13 cellular contexts compared by ENCODE assay signal in genomic region chr22:25350551-25350971, GRCh38.
DNase-seq lines count a peak whose midpoint lies in the region; ATAC-seq, FAIRE-seq and TF ChIP-seq lines count a peak whose summit lies in the region.
"Had no signal": no experiment of that assay in that cellular context is flagged by ENCODE, and none has a peak within 500 bp of the region (broad histone marks: within the 10 kb centered on the region; RNA-seq: fewer than 3 reads in every experiment).

No MANE protein-coding gene starts in this region.

- WGBS in HepG2 (ENCODE audit: low lambda C conversion rate), result 99% methylated on average over 11 of the region's 26 CpGs
- 88 to 92% (median 91%) methylated on average over 21 to 26 of the region's 26 CpGs for WGBS in stomach, 5 donors

- H3K27ac ChIP-seq in GM23338 (ENCODE audit: low read depth) (no peak overlapping the region), RWPE2 (ENCODE audit: poor library complexity, severe bottlenecking) (no peak overlapping the region), HepG2 (ENCODE audit: extremely low read length, insufficient read depth, low read length) (no peak overlapping the region), stomach (no peak overlapping the region)

- H3K36me3 Mint-ChIP-seq in GM23338 (ENCODE audit: low read depth), result peaks cover 78% of the 10 kb centered on the region
- H3K36me3 Mint-ChIP-seq in activated T-helper 2 cell treated with anti-CD3 and anti-CD28 coated beads, Interferon-gamma antibody, Interleukin-2, Interleukin-4, amounts not matched to agents 10 μg/mL and 5 μg/mL and 100 μg/mL, durations not matched to agents 14 hours and 24 hours and 36 hours (ENCODE audit: low read depth), result peaks cover 43% of the 10 kb centered on the region

- TF ChIP-seq RAD21 in HepG2 (CRISPR knock-in tag; IDR thresholded peaks at IDR 0.05), result no peak

- TF ChIP-seq EP300 in HepG2 (IDR thresholded peaks at IDR 0.05; ENCODE audit: low read depth in 2 of 2, low read length in 2 of 2), result no peak
- no peak for TF ChIP-seq EP300 in HepG2 (CRISPR knock-in tag; IDR thresholded peaks at IDR 0.05; ENCODE audit: borderline replicate concordance)
- TF ChIP-seq EP300 in stomach (IDR thresholded peaks at IDR 0.05), result no peak

- no peak overlapping the region for H3K4me3 ChIP-seq in GM23338
- H3K4me3 ChIP-seq in RWPE2 (ENCODE audit: severe bottlenecking), result no peak overlapping the region
- no peak overlapping the region for H3K4me3 ChIP-seq in HepG2 (replicated peaks in 1 of 3; ENCODE audit: insufficient read depth in 1 of 3, low read depth in 2 of 3, low read length in 3 of 3)
- no peak overlapping the region for H3K4me3 ChIP-seq in stomach
- H3K4me3 ChIP-seq: HAP-1 had no signal

- ATAC-seq in GM23338, result peak; percentile 93
- ATAC-seq in RWPE2 (ENCODE audit: low read depth), result no peak
- ATAC-seq in HepG2, result no peak
- ATAC-seq: CD8-positive, alpha-beta T cell had no signal

- in situ Hi-C loops in HepG2 (cut with HindIII; ENCODE audit: extremely low pct_ligation_motif_present, low pct_unique_long_range_greater_than_20kb), result no loop called here

- no peak for TF ChIP-seq POLR2A in HepG2 (IDR thresholded peaks at IDR 0.05; ENCODE audit: insufficient read depth in 1 of 2, low read depth in 2 of 2, low read length in 2 of 2)
- no peak for TF ChIP-seq POLR2A in stomach (IDR thresholded peaks at IDR 0.05)

- H3K79me2 ChIP-seq in GM23338 (replicated peaks; ENCODE audit: insufficient read depth) (no peaks in the 10 kb centered on the region), HepG2 (ENCODE audit: insufficient read depth, low read length) (no peaks in the 10 kb centered on the region)

- H3K4me1 ChIP-seq in GM23338 (ENCODE audit: insufficient read depth) (no peaks in the 10 kb centered on the region), RWPE2 (ENCODE audit: insufficient read depth, poor library complexity, severe bottlenecking) (no peaks in the 10 kb centered on the region), HepG2 (ENCODE audit: insufficient read depth, low read length) (no peaks in the 10 kb centered on the region), stomach (no peaks in the 10 kb centered on the region)
- H3K4me1 ChIP-seq: HAP-1 had no signal

- no peaks in the 10 kb centered on the region for H3K9me2 ChIP-seq in GM23338 (ENCODE audit: insufficient read depth)

- H3K27ac Mint-ChIP-seq in GM23338, result no peak overlapping the region
- no peak overlapping the region for H3K27ac Mint-ChIP-seq in activated T-helper 2 cell treated with anti-CD3 and anti-CD28 coated beads, Interferon-gamma antibody, Interleukin-2, Interleukin-4, amounts not matched to agents 10 μg/mL and 5 μg/mL and 100 μg/mL, durations not matched to agents 14 hours and 24 hours and 36 hours
- H3K27ac Mint-ChIP-seq: CD8-positive, alpha-beta T cell had no signal

- no TSS peak for BruUV-seq in HepG2 (replicated peaks; lab: Mats Ljungman, UMichigan)

- peak; percentile 56 to 73 for TF ChIP-seq CTCF in GM23338 (conservative IDR thresholded peaks at IDR 0.05; ENCODE audit: low read depth in 2 of 2)
- TF ChIP-seq CTCF in RWPE2 (IDR thresholded peaks at IDR 0.05; ENCODE audit: poor library complexity, severe bottlenecking), result no peak
- TF ChIP-seq CTCF in HepG2 (CRISPR knock-in tag; IDR thresholded peaks at IDR 0.05), result no peak
- no peak for TF ChIP-seq CTCF in stomach (IDR thresholded peaks at IDR 0.05)

- H3K27me3 ChIP-seq in GM23338 (ENCODE audit: insufficient read depth) (no peaks in the 10 kb centered on the region), RWPE2 (ENCODE audit: insufficient read depth, poor library complexity, severe bottlenecking) (no peaks in the 10 kb centered on the region), HepG2 (ENCODE audit: control insufficient read depth in 1 of 2, insufficient read depth in 2 of 2, low read length in 2 of 2) (no peaks in the 10 kb centered on the region), stomach (no peaks in the 10 kb centered on the region)

- H3K4me1 Mint-ChIP-seq in GM23338, result no peaks in the 10 kb centered on the region
- H3K4me1 Mint-ChIP-seq in activated T-helper 2 cell treated with anti-CD3 and anti-CD28 coated beads, Interferon-gamma antibody, Interleukin-2, Interleukin-4, amounts not matched to agents 10 μg/mL and 5 μg/mL and 100 μg/mL, durations not matched to agents 14 hours and 24 hours and 36 hours (ENCODE audit: low read depth), result no peaks in the 10 kb centered on the region

- H3K27me3 Mint-ChIP-seq in GM23338 (ENCODE audit: insufficient read depth, low read depth, poor library complexity), result peaks cover 4% of the 10 kb centered on the region
- no peaks in the 10 kb centered on the region for H3K27me3 Mint-ChIP-seq in activated T-helper 2 cell treated with anti-CD3 and anti-CD28 coated beads, Interferon-gamma antibody, Interleukin-2, Interleukin-4, amounts not matched to agents 10 μg/mL and 5 μg/mL and 100 μg/mL, durations not matched to agents 14 hours and 24 hours and 36 hours (ENCODE audit: low read depth)

- DNase-seq in GM23338 (ENCODE audit: low spot score) (peak; percentile 86), RWPE2 (ENCODE audit: low spot score) (peak; percentile 15), HepG2 (ENCODE audit: low spot score) (no peak), stomach (peak; percentile 16), 8988T (no peak), NCI-H1092 (lab: John Stamatoyannopoulos, UW) (no peak)
- no peak for DNase-seq in activated T-helper 2 cell treated with anti-CD3 and anti-CD28 coated beads, Interferon-gamma antibody, Interleukin-2, Interleukin-4, amounts not matched to agents 10 μg/mL and 5 μg/mL and 100 μg/mL, durations not matched to agents 14 hours and 24 hours and 36 hours (ENCODE audit: low spot score)
- DNase-seq: CD8-positive, alpha-beta T cell; Karpas-422; MM.1S; NCI-H510A treated with DMSO at 0.1 percent for 48 hours; SIG-M5 had no signal

- peaks cover 7% of the 10 kb centered on the region for H3F3A ChIP-seq in GM23338 (replicated peaks; ENCODE audit: low read depth)

- H3K4me3 Mint-ChIP-seq in GM23338, result no peak overlapping the region
- H3K4me3 Mint-ChIP-seq in activated T-helper 2 cell treated with anti-CD3 and anti-CD28 coated beads, Interferon-gamma antibody, Interleukin-2, Interleukin-4, amounts not matched to agents 10 μg/mL and 5 μg/mL and 100 μg/mL, durations not matched to agents 14 hours and 24 hours and 36 hours (ENCODE audit: low read depth), result no peak overlapping the region
- H3K4me3 Mint-ChIP-seq: CD8-positive, alpha-beta T cell had no signal

- H2AFZ ChIP-seq in GM23338 (no peak overlapping the region), HepG2 (ENCODE audit: low read length) (no peak overlapping the region)

- POLR2A ChIA-PET in HepG2 (lab: Yijun Ruan, JAX), result no interaction called here

- H3K9me3 Mint-ChIP-seq in GM23338, result peaks cover 28% of the 10 kb centered on the region
- no peaks in the 10 kb centered on the region for H3K9me3 Mint-ChIP-seq in activated T-helper 2 cell treated with anti-CD3 and anti-CD28 coated beads, Interferon-gamma antibody, Interleukin-2, Interleukin-4, amounts not matched to agents 10 μg/mL and 5 μg/mL and 100 μg/mL, durations not matched to agents 14 hours and 24 hours and 36 hours

- intact Hi-C loops in HepG2 (cut with micrococcal nuclease; ENCODE audit: unreplicated experiment) (no loop called here), stomach (cut with DNase I; ENCODE audit: low total_unique reads) (no loop called here)
- intact Hi-C loops in activated T-helper 2 cell treated with anti-CD3 and anti-CD28 coated beads, Interferon-gamma antibody, Interleukin-2, Interleukin-4, amounts not matched to agents 10 μg/mL and 5 μg/mL and 100 μg/mL, durations not matched to agents 14 hours and 24 hours and 36 hours (cut with micrococcal nuclease), result no loop called here

- H3K4me2 ChIP-seq in GM23338 (no peak overlapping the region), HepG2 (ENCODE audit: low read depth, low read length) (no peak overlapping the region)

- H3K9me3 ChIP-seq in RWPE2 (ENCODE audit: severe bottlenecking) (no peaks in the 10 kb centered on the region), HepG2 (ENCODE audit: low read length) (no peaks in the 10 kb centered on the region), stomach (no peaks in the 10 kb centered on the region)
- H3K9me3 ChIP-seq: HAP-1 had no signal

- H3K36me3 ChIP-seq in GM23338 (ENCODE audit: insufficient read depth) (peaks cover 21% of the 10 kb centered on the region), RWPE2 (ENCODE audit: low read depth) (peaks cover 36% of the 10 kb centered on the region), HepG2 (replicated peaks in 1 of 2; ENCODE audit: control insufficient read depth in 1 of 2, insufficient read depth in 2 of 2, low read length in 2 of 2) (peaks cover 25 to 56% of the 10 kb centered on the region in 2 experiments), stomach (peaks cover 32 to 93% (median 92%) of the 10 kb centered on the region in 4 donors)

- peaks cover 10% of the 10 kb centered on the region for H4K20me1 ChIP-seq in GM23338 (replicated peaks; ENCODE audit: insufficient read depth)
- no peaks in the 10 kb centered on the region for H4K20me1 ChIP-seq in HepG2 (ENCODE audit: insufficient read depth, low read length)

- no peak for FAIRE-seq in HepG2 (lab: Jason Lieb, UNC)

- no peak overlapping the region for H3K9ac ChIP-seq in HepG2 (ENCODE audit: insufficient read depth, low read depth, low read length)

- CTCF ChIA-PET in HepG2 (lab: Yijun Ruan, JAX; ENCODE audit: low intra/inter-chr PET ratio, low total read pairs), result no interaction called here

TF ChIP-seq in GM23338, 12 proteins besides CTCF, POLR2A, EP300 and RAD21 (continues in another document):
- TF ChIP-seq ETS1 (IDR thresholded peaks at IDR 0.05) (no peak), POLR2AphosphoS5 (IDR thresholded peaks at IDR 0.05; ENCODE audit: low read depth) (no peak)

TF ChIP-seq in HepG2, 621 proteins besides CTCF, POLR2A, EP300 and RAD21:
- TF ChIP-seq CHD4 (IDR thresholded peaks at IDR 0.05; ENCODE audit: borderline replicate concordance, low read length), result no peak
- peak; percentile 37 for TF ChIP-seq AGO2 (optimal IDR thresholded peaks at IDR 0.05; ENCODE audit: low read depth, low read length)
TF ChIP-seq in HepG2: peak in this region for 1.

Comparison
In these comparisons a context has a peak if more than half of its experiments do, and no peak if none do; other contexts are left out.
1. DNase-seq: peak in GM23338 (single experiment), RWPE2 (single experiment) and stomach (single experiment); none in HepG2 (single experiment), activated T-helper 2 cell treated with anti-CD3 and anti-CD28 coated beads, Interferon-gamma antibody, Interleukin-2, Interleukin-4, amounts not matched to agents 10 μg/mL and 5 μg/mL and 100 μg/mL, durations not matched to agents 14 hours and 24 hours and 36 hours (single experiment), 8988T (single experiment) and NCI-H1092 (single experiment).
2. CTCF ChIP-seq: peak in GM23338 (2 of 2); none in RWPE2 (single experiment), HepG2 (single experiment) and stomach (0 of 7).